Comparison of ENCODE assay signal across 1 cellular context in the genomic region with DNA sequence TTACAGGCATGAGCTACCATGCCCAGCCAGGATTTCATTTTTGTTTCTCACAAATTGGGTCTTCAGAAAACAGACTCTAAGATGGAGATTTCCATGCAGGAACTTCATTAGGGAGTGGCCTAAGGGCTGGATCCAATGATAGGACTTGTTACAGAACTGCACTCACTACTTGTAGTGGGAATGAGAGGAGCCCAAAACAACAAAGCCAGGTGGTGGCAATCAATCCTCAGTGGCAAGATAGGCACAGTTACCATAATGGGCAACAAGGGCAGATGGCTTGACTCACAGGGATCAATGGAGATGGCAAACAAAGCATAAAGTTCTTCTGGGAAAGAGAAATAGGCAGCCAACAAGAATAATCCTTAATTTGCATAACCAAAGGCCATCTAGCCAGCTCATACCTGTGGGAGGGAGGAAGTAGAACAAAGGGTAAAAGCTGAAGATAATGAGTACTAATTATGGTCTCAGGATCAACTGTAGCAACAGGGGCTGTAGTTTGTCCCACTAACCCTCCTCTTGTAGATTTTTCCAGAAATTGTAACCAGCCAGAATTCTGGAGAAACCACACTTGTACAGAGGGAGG.
TF ChIP-seq lines count a peak whose summit lies in the region.

No MANE protein-coding gene starts in this region.

TF ChIP-seq in H1, 55 proteins besides CTCF, POLR2A, EP300 and RAD21:
- TF ChIP-seq TAF7 (optimal IDR thresholded peaks at IDR 0.05; ENCODE audit: borderline replicate concordance, low read depth, low read length) (no peak), SUZ12 (IDR thresholded peaks at IDR 0.05; ENCODE audit: low read length) (no peak), TCF12 (IDR thresholded peaks at IDR 0.05; ENCODE audit: low read depth, low read length) (no peak), KDM1A (IDR thresholded peaks at IDR 0.05; ENCODE audit: borderline replicate concordance, low read length) (no peak), RBBP5 (IDR thresholded peaks at IDR 0.05; ENCODE audit: borderline replicate concordance, low read depth, low read length) (no peak), FOSL1 (IDR thresholded peaks at IDR 0.05; ENCODE audit: insufficient read depth, low read depth, low read length) (no peak), SIX5 (IDR thresholded peaks at IDR 0.05; ENCODE audit: low read depth, low read length) (no peak), CBX8 (IDR thresholded peaks at IDR 0.05; ENCODE audit: borderline replicate concordance, low read depth, low read length) (no peak)
- TF ChIP-seq, protein P1, sequence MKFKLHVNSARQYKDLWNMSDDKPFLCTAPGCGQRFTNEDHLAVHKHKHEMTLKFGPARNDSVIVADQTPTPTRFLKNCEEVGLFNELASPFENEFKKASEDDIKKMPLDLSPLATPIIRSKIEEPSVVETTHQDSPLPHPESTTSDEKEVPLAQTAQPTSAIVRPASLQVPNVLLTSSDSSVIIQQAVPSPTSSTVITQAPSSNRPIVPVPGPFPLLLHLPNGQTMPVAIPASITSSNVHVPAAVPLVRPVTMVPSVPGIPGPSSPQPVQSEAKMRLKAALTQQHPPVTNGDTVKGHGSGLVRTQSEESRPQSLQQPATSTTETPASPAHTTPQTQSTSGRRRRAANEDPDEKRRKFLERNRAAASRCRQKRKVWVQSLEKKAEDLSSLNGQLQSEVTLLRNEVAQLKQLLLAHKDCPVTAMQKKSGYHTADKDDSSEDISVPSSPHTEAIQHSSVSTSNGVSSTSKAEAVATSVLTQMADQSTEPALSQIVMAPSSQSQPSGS (IDR thresholded peaks at IDR 0.05; ENCODE audit: low read length), result no peak
